ENCODE assay signal across 8 cellular contexts in genomic region chr3:119497824-119498187, GRCh38. TPM values are rescaled to one million over a fixed set of nuclear protein-coding genes. Genes with fewer than 3 reads are reported as not detected.
A peak's percentile ranks its signal among the peaks of the same experiment; 100 is the strongest.
DNase-seq lines count a peak whose midpoint lies in the region; ATAC-seq, FAIRE-seq and TF ChIP-seq lines count a peak whose summit lies in the region.

No MANE protein-coding gene starts in this region.

- peak overlapping the region; percentile 96 to 99 for H3K4me3 Mint-ChIP-seq in CD14-positive monocyte

- H3K4me1 ChIP-seq in SJSA1 (replicated peaks) (peaks cover 16% of the 10 kb centered on the region), endothelial cell of umbilical vein (ENCODE audit: control insufficient read depth, extremely low read depth, insufficient read depth, low read length) (peaks cover 26% of the 10 kb centered on the region), mucosa of stomach (ENCODE audit: control insufficient read depth, insufficient read depth, low read length) (peaks cover 18% of the 10 kb centered on the region)

- H2AFZ ChIP-seq in endothelial cell of umbilical vein (ENCODE audit: low read depth, low read length): peak overlapping the region; percentile 32

- no peak for TF ChIP-seq POLR2A in endothelial cell of umbilical vein (IDR thresholded peaks at IDR 0.05; ENCODE audit: low read depth, low read length)

- POLR2A ChIA-PET in endothelial cell of umbilical vein (lab: Charles Lee): interaction anchor here (0.7 to 2.1 kb wide), 3 partner anchors 28 to 36 kb away, joined by 3 to 11 read pairs (median 3); partner anchors contain the start of gene TMEM39A

- ATAC-seq in GM21515 (IDR thresholded peaks at IDR 0.05; ENCODE audit: unreplicated experiment) (peak; percentile 15), GM21381 (IDR thresholded peaks at IDR 0.05; ENCODE audit: unreplicated experiment) (no peak), HG02938 (IDR thresholded peaks at IDR 0.05; ENCODE audit: unreplicated experiment) (no peak)

- H3K4me3 ChIP-seq in SJSA1 (peak overlapping the region; percentile 63), endothelial cell of umbilical vein (replicated peaks in 1 of 3; ENCODE audit: insufficient read depth in 1 of 3, low read depth in 1 of 3, low read length in 3 of 3) (peak overlapping the region; percentile 82 to 85 (median 83)), mucosa of stomach (ENCODE audit: low read length) (peak overlapping the region; percentile 99)

- peaks cover 8% of the 10 kb centered on the region; the same call in 1 of the 2 replicates for H3K36me3 ChIP-seq in SJSA1
- no peaks in the 10 kb centered on the region for H3K36me3 ChIP-seq in endothelial cell of umbilical vein (ENCODE audit: control insufficient read depth in 2 of 2, extremely low read depth in 1 of 2, insufficient read depth in 2 of 2, low read length in 2 of 2)
- no peaks in the 10 kb centered on the region for H3K36me3 ChIP-seq in mucosa of stomach (ENCODE audit: control insufficient read depth, insufficient read depth, low read length)

- H3K9me3 Mint-ChIP-seq in CD14-positive monocyte: no peaks in the 10 kb centered on the region

- H3K27ac Mint-ChIP-seq in CD14-positive monocyte: peak overlapping the region; percentile 96 to 99 (median 98)

- peaks cover 2 to 3% (median 2%) of the 10 kb centered on the region in 3 donors for H3K27me3 Mint-ChIP-seq in CD14-positive monocyte (ENCODE audit: low read depth in 3 of 3)

- H4K20me1 ChIP-seq in endothelial cell of umbilical vein (replicated peaks; ENCODE audit: control insufficient read depth, extremely low read depth, insufficient read depth, low read length): no peaks in the 10 kb centered on the region

- dilution Hi-C loops in endothelial cell of umbilical vein (cut with MboI; ENCODE audit: extremely low pct_ligation_motif_present, low sequenced_read_pairs): no loop called here

- DNase-seq in CD14-positive monocyte (ENCODE audit: low spot score) (no peak), SJSA1 (ENCODE audit: low read depth in 1 of 2, low spot score in 2 of 2) (peak in 1 of 2 experiments; percentile 33), endothelial cell of umbilical vein (ENCODE audit: low read depth, low spot score) (peak; percentile 44), SHP77 treated with DMSO at 0.1 percent for 48 hours (lab: John Stamatoyannopoulos, UW) (no peak)

- no peaks in the 10 kb centered on the region for H3K27me3 ChIP-seq in SJSA1 (replicated peaks)
- no peaks in the 10 kb centered on the region for H3K27me3 ChIP-seq in endothelial cell of umbilical vein (ENCODE audit: control insufficient read depth in 2 of 2, insufficient read depth in 2 of 2, low read length in 2 of 2)
- no peaks in the 10 kb centered on the region for H3K27me3 ChIP-seq in mucosa of stomach (ENCODE audit: control insufficient read depth, insufficient read depth, low read length)

- TSS peak; percentile 82 for BruUV-seq in endothelial cell of umbilical vein (replicated peaks; lab: Mats Ljungman, UMichigan)

- FAIRE-seq in endothelial cell of umbilical vein (lab: Jason Lieb, UNC): no peak

- H3K9me3 ChIP-seq in SJSA1 (replicated peaks) (no peaks in the 10 kb centered on the region), endothelial cell of umbilical vein (replicated peaks; ENCODE audit: control insufficient read depth, insufficient read depth, low read length) (no peaks in the 10 kb centered on the region), mucosa of stomach (ENCODE audit: control insufficient read depth, low read length) (no peaks in the 10 kb centered on the region)

- CTCF ChIA-PET in endothelial cell of umbilical vein (lab: Charles Lee): interaction anchor here (1.0 to 1.5 kb wide), 5 partner anchors 9 to 184 kb away, joined by 3 to 5 read pairs (median 3); no protein-coding TSS in a partner anchor

- no peaks in the 10 kb centered on the region for H3K9me1 ChIP-seq in endothelial cell of umbilical vein (replicated peaks; ENCODE audit: control insufficient read depth, extremely low read depth, insufficient read depth, low read length)

- peak overlapping the region; percentile 80 for H3K4me2 ChIP-seq in endothelial cell of umbilical vein (ENCODE audit: insufficient read depth, low read length)

- H3K4me1 Mint-ChIP-seq in CD14-positive monocyte: peaks cover 31% of the 10 kb centered on the region

- peak overlapping the region; percentile 52 for H3K27ac ChIP-seq in SJSA1
- no peak overlapping the region for H3K27ac ChIP-seq in endothelial cell of umbilical vein (ENCODE audit: insufficient read depth, low read depth, low read length)

- intact Hi-C loops in CD14-positive monocyte (cut with micrococcal nuclease): loop anchor here (2.0 to 5.0 kb wide), 4 partner anchors 29 to 179 kb away; partner anchors contain the start of genes COX17 (in 2 of the 2), POGLUT1 (in 1 of the 2) and TMEM39A (in 1 of the 2)
- intact Hi-C loops in endothelial cell of umbilical vein (cut with micrococcal nuclease): loop anchor here (1.0 to 2.0 kb wide), 4 partner anchors 29 to 219 kb away; partner anchors contain the start of genes COX17 and TMEM39A

- H3K79me2 ChIP-seq in endothelial cell of umbilical vein (ENCODE audit: control insufficient read depth, insufficient read depth, low read length): peaks cover 15% of the 10 kb centered on the region

- peaks cover 5% of the 10 kb centered on the region in 2 donors for H3K36me3 Mint-ChIP-seq in CD14-positive monocyte

- TF ChIP-seq CTCF in CD14-positive monocyte (IDR thresholded peaks at IDR 0.05) (no peak), endothelial cell of umbilical vein (IDR thresholded peaks at IDR 0.05; ENCODE audit: extremely low read depth in 1 of 2, insufficient read depth in 1 of 2, low read depth in 1 of 2, low read length in 2 of 2) (no peak)

- H3K9ac ChIP-seq in endothelial cell of umbilical vein (replicated peaks; ENCODE audit: extremely low read depth, insufficient read depth, low read length) (peak overlapping the region; percentile 83), mucosa of stomach (ENCODE audit: low read length) (peak overlapping the region; percentile 98)

TF ChIP-seq in endothelial cell of umbilical vein, 7 proteins besides CTCF, POLR2A, EP300 and RAD21:
- TF ChIP-seq MYC (IDR thresholded peaks at IDR 0.05; ENCODE audit: low read depth, low read length): no peak
- TF ChIP-seq POLR2AphosphoS5 (IDR thresholded peaks at IDR 0.05; ENCODE audit: insufficient read depth, low read depth, low read length): no peak
- no peak for TF ChIP-seq JUN (IDR thresholded peaks at IDR 0.05; ENCODE audit: borderline replicate concordance, insufficient read depth, insufficient read length, low read depth)
- no peak for TF ChIP-seq EZH2 (IDR thresholded peaks at IDR 0.05; ENCODE audit: borderline replicate concordance, low read depth, low read length, severe bottlenecking)
- no peak for TF ChIP-seq GATA2 (IDR thresholded peaks at IDR 0.05; ENCODE audit: insufficient read depth, insufficient read length, low read depth, low read length)
- no peak for TF ChIP-seq FOS (IDR thresholded peaks at IDR 0.05; ENCODE audit: borderline replicate concordance, insufficient read depth, low read length)
- no peak for TF ChIP-seq MAX (IDR thresholded peaks at IDR 0.05; ENCODE audit: insufficient read depth, insufficient read length)

RNA-seq across cellular contexts. Expression of gene TIMMDC1, which starts 0.5 kb away (rescaled TPM):
- polyA plus RNA-seq in CD14-positive monocyte (10 to 100 TPM; 78.2 to 81.1 TPM), endothelial cell of umbilical vein (49.2 and 61.4 TPM in 2 replicates)
- 48.3 and 99.5 TPM in 2 replicates for total RNA-seq in SJSA1 (2014; rRNA removed; shearing (Covaris generic))
- total RNA-seq in endothelial cell of umbilical vein: 76.2 and 80.8 TPM in 2 replicates
- polyA plus RNA-seq in endothelial cell of umbilical vein (2011; cell fraction: cytosol; rRNA removed): 64.3 and 65.6 TPM in 2 replicates
- 46.0 and 49.5 TPM in 2 replicates for polyA plus RNA-seq in endothelial cell of umbilical vein (2011; cell fraction: nucleus; rRNA removed)
- polyA plus RNA-seq in endothelial cell of umbilical vein (2012): 58.5 and 60.9 TPM in 2 replicates
- polyA minus RNA-seq in endothelial cell of umbilical vein: 31.6 and 32.9 TPM in 2 replicates
- polyA minus RNA-seq in endothelial cell of umbilical vein (2011; cell fraction: cytosol; rRNA and poly(A)+ RNA removed): 23.1 TPM
- polyA minus RNA-seq in endothelial cell of umbilical vein (2011; cell fraction: nucleus; rRNA and poly(A)+ RNA removed): 14.4 and 18.8 TPM in 2 replicates

RNA-seq across cellular contexts. Expression of gene POGLUT1, which starts 29.0 kb away (rescaled TPM):
- polyA plus RNA-seq in CD14-positive monocyte (10 to 100 TPM; 30.3 to 34.8 TPM), endothelial cell of umbilical vein (7.5 and 9.5 TPM in 2 replicates)
- total RNA-seq in SJSA1 (2014; rRNA removed; shearing (Covaris generic)): 11.6 and 15.1 TPM in 2 replicates
- 17.8 and 25.0 TPM in 2 replicates for total RNA-seq in endothelial cell of umbilical vein
- polyA plus RNA-seq in endothelial cell of umbilical vein (2011; cell fraction: cytosol; rRNA removed): 8.0 and 8.1 TPM in 2 replicates
- polyA plus RNA-seq in endothelial cell of umbilical vein (2011; cell fraction: nucleus; rRNA removed): 18.5 and 25.8 TPM in 2 replicates
- polyA plus RNA-seq in endothelial cell of umbilical vein (2012): 15.0 and 18.4 TPM in 2 replicates
- 25.2 and 27.3 TPM in 2 replicates for polyA minus RNA-seq in endothelial cell of umbilical vein
- polyA minus RNA-seq in endothelial cell of umbilical vein (2011; cell fraction: cytosol; rRNA and poly(A)+ RNA removed): 15.8 TPM
- polyA minus RNA-seq in endothelial cell of umbilical vein (2011; cell fraction: nucleus; rRNA and poly(A)+ RNA removed): 11.9 and 12.6 TPM in 2 replicates

RNA-seq across cellular contexts. Expression of gene TMEM39A, which starts 34.4 kb away (rescaled TPM):
- 10 to 100 TPM in 1 of 2 donors, 1 to 10 TPM in 1; 9.6 to 11.6 TPM for polyA plus RNA-seq in CD14-positive monocyte
- 48.4 and 74.1 TPM in 2 replicates for total RNA-seq in SJSA1 (2014; rRNA removed; shearing (Covaris generic))
- total RNA-seq in endothelial cell of umbilical vein: 53.0 and 56.0 TPM in 2 replicates
- polyA plus RNA-seq in endothelial cell of umbilical vein: 43.6 and 44.6 TPM in 2 replicates
- 17.0 and 18.4 TPM in 2 replicates for polyA plus RNA-seq in endothelial cell of umbilical vein (2011; cell fraction: cytosol; rRNA removed)
- polyA plus RNA-seq in endothelial cell of umbilical vein (2011; cell fraction: nucleus; rRNA removed): 67.3 and 74.7 TPM in 2 replicates
- polyA plus RNA-seq in endothelial cell of umbilical vein (2012): 25.6 and 31.1 TPM in 2 replicates
- polyA minus RNA-seq in endothelial cell of umbilical vein: 111 and 117 TPM in 2 replicates
- polyA minus RNA-seq in endothelial cell of umbilical vein (2011; cell fraction: cytosol; rRNA and poly(A)+ RNA removed): 11.0 TPM
- polyA minus RNA-seq in endothelial cell of umbilical vein (2011; cell fraction: nucleus; rRNA and poly(A)+ RNA removed): 82.1 and 128 TPM in 2 replicates
